1 cellular context compared by ENCODE assay signal in the genomic region with DNA sequence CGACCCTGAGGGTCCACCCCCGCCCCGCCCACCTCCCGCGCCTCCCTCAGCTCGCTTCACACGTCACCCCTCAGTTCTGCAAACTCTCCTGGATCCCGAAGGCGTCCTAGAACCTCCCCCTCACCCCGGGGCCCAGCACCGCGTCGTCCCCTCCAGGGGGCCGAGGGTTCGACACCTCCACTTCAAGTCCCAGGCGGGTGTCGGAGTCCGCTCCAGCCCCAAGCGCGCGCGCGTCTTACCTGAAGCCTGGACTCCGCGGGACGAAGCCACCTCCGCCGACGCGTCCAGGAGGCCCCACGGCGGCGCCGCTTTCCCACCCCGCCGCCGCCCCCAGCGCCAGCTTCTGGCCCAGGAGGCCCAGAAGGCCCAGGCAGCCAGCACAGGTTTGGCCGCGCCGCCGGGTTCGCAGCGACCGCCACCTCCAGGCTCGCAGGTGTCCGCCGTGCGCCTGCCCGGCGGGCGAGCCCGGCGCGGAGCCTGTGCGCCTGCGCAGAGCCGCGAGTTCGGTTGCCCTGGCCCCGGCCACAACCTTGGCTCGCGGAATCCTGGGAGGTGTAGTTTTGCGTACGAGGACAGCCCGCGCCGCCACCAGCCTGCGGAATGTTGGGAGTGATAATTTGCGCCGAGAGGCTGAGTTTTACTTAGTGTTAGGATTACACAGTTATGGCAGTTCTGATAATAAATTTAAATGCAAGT.
TF ChIP-seq lines count a peak whose summit lies in the region.

Gene POMGNT2, minus strand, starts transcription at position 483 of the 696 bp plus-strand sequence. CDS start 24,648 bp downstream, outside the sequence.

TF ChIP-seq in K562, 482 proteins besides CTCF, POLR2A, EP300 and RAD21 (continued from another document and continues in another):
- TF ChIP-seq, protein P1, sequence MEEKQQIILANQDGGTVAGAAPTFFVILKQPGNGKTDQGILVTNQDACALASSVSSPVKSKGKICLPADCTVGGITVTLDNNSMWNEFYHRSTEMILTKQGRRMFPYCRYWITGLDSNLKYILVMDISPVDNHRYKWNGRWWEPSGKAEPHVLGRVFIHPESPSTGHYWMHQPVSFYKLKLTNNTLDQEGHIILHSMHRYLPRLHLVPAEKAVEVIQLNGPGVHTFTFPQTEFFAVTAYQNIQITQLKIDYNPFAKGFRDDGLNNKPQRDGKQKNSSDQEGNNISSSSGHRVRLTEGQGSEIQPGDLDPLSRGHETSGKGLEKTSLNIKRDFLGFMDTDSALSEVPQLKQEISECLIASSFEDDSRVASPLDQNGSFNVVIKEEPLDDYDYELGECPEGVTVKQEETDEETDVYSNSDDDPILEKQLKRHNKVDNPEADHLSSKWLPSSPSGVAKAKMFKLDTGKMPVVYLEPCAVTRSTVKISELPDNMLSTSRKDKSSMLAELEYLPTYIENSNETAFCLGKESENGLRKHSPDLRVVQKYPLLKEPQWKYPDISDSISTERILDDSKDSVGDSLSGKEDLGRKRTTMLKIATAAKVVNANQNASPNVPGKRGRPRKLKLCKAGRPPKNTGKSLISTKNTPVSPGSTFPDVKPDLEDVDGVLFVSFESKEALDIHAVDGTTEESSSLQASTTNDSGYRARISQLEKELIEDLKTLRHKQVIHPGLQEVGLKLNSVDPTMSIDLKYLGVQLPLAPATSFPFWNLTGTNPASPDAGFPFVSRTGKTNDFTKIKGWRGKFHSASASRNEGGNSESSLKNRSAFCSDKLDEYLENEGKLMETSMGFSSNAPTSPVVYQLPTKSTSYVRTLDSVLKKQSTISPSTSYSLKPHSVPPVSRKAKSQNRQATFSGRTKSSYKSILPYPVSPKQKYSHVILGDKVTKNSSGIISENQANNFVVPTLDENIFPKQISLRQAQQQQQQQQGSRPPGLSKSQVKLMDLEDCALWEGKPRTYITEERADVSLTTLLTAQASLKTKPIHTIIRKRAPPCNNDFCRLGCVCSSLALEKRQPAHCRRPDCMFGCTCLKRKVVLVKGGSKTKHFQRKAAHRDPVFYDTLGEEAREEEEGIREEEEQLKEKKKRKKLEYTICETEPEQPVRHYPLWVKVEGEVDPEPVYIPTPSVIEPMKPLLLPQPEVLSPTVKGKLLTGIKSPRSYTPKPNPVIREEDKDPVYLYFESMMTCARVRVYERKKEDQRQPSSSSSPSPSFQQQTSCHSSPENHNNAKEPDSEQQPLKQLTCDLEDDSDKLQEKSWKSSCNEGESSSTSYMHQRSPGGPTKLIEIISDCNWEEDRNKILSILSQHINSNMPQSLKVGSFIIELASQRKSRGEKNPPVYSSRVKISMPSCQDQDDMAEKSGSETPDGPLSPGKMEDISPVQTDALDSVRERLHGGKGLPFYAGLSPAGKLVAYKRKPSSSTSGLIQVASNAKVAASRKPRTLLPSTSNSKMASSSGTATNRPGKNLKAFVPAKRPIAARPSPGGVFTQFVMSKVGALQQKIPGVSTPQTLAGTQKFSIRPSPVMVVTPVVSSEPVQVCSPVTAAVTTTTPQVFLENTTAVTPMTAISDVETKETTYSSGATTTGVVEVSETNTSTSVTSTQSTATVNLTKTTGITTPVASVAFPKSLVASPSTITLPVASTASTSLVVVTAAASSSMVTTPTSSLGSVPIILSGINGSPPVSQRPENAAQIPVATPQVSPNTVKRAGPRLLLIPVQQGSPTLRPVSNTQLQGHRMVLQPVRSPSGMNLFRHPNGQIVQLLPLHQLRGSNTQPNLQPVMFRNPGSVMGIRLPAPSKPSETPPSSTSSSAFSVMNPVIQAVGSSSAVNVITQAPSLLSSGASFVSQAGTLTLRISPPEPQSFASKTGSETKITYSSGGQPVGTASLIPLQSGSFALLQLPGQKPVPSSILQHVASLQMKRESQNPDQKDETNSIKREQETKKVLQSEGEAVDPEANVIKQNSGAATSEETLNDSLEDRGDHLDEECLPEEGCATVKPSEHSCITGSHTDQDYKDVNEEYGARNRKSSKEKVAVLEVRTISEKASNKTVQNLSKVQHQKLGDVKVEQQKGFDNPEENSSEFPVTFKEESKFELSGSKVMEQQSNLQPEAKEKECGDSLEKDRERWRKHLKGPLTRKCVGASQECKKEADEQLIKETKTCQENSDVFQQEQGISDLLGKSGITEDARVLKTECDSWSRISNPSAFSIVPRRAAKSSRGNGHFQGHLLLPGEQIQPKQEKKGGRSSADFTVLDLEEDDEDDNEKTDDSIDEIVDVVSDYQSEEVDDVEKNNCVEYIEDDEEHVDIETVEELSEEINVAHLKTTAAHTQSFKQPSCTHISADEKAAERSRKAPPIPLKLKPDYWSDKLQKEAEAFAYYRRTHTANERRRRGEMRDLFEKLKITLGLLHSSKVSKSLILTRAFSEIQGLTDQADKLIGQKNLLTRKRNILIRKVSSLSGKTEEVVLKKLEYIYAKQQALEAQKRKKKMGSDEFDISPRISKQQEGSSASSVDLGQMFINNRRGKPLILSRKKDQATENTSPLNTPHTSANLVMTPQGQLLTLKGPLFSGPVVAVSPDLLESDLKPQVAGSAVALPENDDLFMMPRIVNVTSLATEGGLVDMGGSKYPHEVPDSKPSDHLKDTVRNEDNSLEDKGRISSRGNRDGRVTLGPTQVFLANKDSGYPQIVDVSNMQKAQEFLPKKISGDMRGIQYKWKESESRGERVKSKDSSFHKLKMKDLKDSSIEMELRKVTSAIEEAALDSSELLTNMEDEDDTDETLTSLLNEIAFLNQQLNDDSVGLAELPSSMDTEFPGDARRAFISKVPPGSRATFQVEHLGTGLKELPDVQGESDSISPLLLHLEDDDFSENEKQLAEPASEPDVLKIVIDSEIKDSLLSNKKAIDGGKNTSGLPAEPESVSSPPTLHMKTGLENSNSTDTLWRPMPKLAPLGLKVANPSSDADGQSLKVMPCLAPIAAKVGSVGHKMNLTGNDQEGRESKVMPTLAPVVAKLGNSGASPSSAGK (IDR thresholded peaks at IDR 0.05) = peak; percentile 72
- TF ChIP-seq HOMEZ (CRISPR knock-in tag; IDR thresholded peaks at IDR 0.05) (no peak), SRSF9 (IDR thresholded peaks at IDR 0.05; ENCODE audit: borderline replicate concordance, low read depth, low read length) (no peak), TCF7 (IDR thresholded peaks at IDR 0.05; ENCODE audit: borderline replicate concordance) (peak; percentile 16; the same call in 1 of the 2 replicates), NCOA2 (IDR thresholded peaks at IDR 0.05; ENCODE audit: partially characterized antibody in 2 of 2) (no peak), NFE2 (IDR thresholded peaks at IDR 0.05; ENCODE audit: low read depth) (no peak), CHD2 (IDR thresholded peaks at IDR 0.05; ENCODE audit: low read depth, low read length) (no peak), ZEB2 (IDR thresholded peaks at IDR 0.05) (0 out of 2 replicates have a peak, but pooled peaks have one; percentile 18), SRSF1 (IDR thresholded peaks at IDR 0.05; ENCODE audit: low read depth, low read length) (no peak), FOSL1 (tag; conservative IDR thresholded peaks at IDR 0.05) (no peak), SPI1 (IDR thresholded peaks at IDR 0.05; ENCODE audit: borderline replicate concordance, low read depth, low read length) (no peak), PHF20 (IDR thresholded peaks at IDR 0.05; ENCODE audit: partially characterized antibody) (peak; percentile 66), MIER1 (IDR thresholded peaks at IDR 0.05; ENCODE audit: low read depth) (no peak), TCFL5 (CRISPR knock-in tag; conservative IDR thresholded peaks at IDR 0.05) (no peak), DIDO1 (tag; IDR thresholded peaks at IDR 0.05; ENCODE audit: low read depth) (no peak), ZNF184 (CRISPR knock-in tag; IDR thresholded peaks at IDR 0.05) (no peak), RFX1 (IDR thresholded peaks at IDR 0.05) (peak; percentile 62), ZNF644 (tag; IDR thresholded peaks at IDR 0.05; ENCODE audit: low read depth) (no peak), MED1 (CRISPR knock-in tag; IDR thresholded peaks at IDR 0.05; ENCODE audit: borderline replicate concordance) (no peak), KDM1A (IDR thresholded peaks at IDR 0.05) (no peak), ZNF655 (CRISPR knock-in tag; IDR thresholded peaks at IDR 0.05) (no peak), U2AF1 (optimal IDR thresholded peaks at IDR 0.05; ENCODE audit: low read depth, low read length) (no peak), ATF7 (IDR thresholded peaks at IDR 0.05) (peak; percentile 79), RB1 (IDR thresholded peaks at IDR 0.05; ENCODE audit: low read depth) (peak; percentile 90), CEBPB (tag; IDR thresholded peaks at IDR 0.05) (no peak), NR2C2 (CRISPR knock-in tag; IDR thresholded peaks at IDR 0.05) (peak; percentile 56; the same call in 1 of the 2 replicates), NR2C2 (tag; IDR thresholded peaks at IDR 0.05) (peak; percentile 96), ZC3H8 (IDR thresholded peaks at IDR 0.05) (no peak), SRSF7 (optimal IDR thresholded peaks at IDR 0.05; ENCODE audit: low read depth, low read length) (no peak), HDAC8 (tag; IDR thresholded peaks at IDR 0.05) (peak; percentile 68; the same call in 1 of the 2 replicates), RBFOX2 (IDR thresholded peaks at IDR 0.05; ENCODE audit: low read depth, low read length) (peak; percentile 75), PATZ1 (CRISPR knock-in tag; IDR thresholded peaks at IDR 0.05; ENCODE audit: borderline replicate concordance) (no peak), SNIP1 (IDR thresholded peaks at IDR 0.05; ENCODE audit: low read depth) (peak; percentile 62), MTA1 (IDR thresholded peaks at IDR 0.05; ENCODE audit: borderline replicate concordance) (no peak), ZNF584 (CRISPR knock-in tag; IDR thresholded peaks at IDR 0.05; ENCODE audit: low read depth) (no peak), NFXL1 (CRISPR knock-in tag; IDR thresholded peaks at IDR 0.05) (no peak), ZFX (CRISPR knock-in tag; IDR thresholded peaks at IDR 0.05) (peak; percentile 85), PHF8 (IDR thresholded peaks at IDR 0.05; ENCODE audit: borderline replicate concordance, low read length) (peak; percentile 84; the same call in 1 of the 2 replicates), MEIS2 (IDR thresholded peaks at IDR 0.05; ENCODE audit: partially characterized antibody) (peak; percentile 91), ZNF121 (CRISPR knock-in tag; conservative IDR thresholded peaks at IDR 0.05) (no peak), ZNF143 (CRISPR knock-in tag; IDR thresholded peaks at IDR 0.05) (peak; percentile 88), ATF1 (CRISPR knock-in tag; IDR thresholded peaks at IDR 0.05) (no peak), ATF1 (tag; IDR thresholded peaks at IDR 0.05) (peak; percentile 69), ELF2 (CRISPR knock-in tag; IDR thresholded peaks at IDR 0.05) (no peak), ZNF436 (CRISPR knock-in tag; IDR thresholded peaks at IDR 0.05) (no peak)
- TF ChIP-seq, protein P2, sequence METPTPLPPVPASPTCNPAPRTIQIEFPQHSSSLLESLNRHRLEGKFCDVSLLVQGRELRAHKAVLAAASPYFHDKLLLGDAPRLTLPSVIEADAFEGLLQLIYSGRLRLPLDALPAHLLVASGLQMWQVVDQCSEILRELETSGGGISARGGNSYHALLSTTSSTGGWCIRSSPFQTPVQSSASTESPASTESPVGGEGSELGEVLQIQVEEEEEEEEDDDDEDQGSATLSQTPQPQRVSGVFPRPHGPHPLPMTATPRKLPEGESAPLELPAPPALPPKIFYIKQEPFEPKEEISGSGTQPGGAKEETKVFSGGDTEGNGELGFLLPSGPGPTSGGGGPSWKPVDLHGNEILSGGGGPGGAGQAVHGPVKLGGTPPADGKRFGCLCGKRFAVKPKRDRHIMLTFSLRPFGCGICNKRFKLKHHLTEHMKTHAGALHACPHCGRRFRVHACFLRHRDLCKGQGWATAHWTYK (CRISPR knock-in tag; IDR thresholded peaks at IDR 0.05) = peak; percentile 21; the same call in 1 of the 2 replicates
- TF ChIP-seq, protein P3, sequence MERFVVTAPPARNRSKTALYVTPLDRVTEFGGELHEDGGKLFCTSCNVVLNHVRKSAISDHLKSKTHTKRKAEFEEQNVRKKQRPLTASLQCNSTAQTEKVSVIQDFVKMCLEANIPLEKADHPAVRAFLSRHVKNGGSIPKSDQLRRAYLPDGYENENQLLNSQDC (CRISPR knock-in tag; IDR thresholded peaks at IDR 0.05) = no peak
- TF ChIP-seq, protein P4, sequence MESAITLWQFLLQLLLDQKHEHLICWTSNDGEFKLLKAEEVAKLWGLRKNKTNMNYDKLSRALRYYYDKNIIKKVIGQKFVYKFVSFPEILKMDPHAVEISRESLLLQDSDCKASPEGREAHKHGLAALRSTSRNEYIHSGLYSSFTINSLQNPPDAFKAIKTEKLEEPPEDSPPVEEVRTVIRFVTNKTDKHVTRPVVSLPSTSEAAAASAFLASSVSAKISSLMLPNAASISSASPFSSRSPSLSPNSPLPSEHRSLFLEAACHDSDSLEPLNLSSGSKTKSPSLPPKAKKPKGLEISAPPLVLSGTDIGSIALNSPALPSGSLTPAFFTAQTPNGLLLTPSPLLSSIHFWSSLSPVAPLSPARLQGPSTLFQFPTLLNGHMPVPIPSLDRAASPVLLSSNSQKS (CRISPR knock-in tag; IDR thresholded peaks at IDR 0.05) = no peak
